ENCODE assay signal across 4 cellular contexts in the genomic region with DNA sequence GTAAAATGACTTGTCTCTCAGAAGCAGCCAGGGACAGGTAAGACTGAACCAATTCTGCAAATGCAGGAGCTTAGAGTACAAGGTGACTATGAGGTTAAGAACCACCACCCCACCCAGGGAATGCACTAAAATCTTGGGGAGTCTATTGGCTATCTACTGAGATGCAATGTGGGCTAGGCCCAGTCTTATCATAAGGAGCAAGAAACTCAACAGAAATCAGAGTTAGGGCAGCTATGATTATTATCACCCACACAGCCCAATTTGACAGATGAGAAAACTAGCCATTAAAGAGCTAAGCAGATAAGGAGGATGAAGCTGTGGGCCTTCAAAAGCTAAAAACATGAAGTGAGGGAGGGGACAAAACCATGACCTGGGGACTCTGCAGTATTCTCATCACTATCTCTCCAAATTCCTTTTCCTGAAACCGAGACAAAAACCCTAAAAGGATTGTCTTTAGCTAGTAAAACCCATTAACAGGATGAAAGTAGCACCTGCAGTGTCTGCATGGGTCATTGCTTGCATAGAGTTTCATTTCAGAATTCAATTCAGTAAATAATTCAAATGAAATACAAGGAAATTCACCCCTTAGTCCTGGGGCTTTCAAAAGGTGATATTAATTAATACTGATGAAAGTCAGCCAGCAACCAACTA.
"Had no signal": no experiment of that assay in that cellular context is flagged by ENCODE, and none has a peak within 500 bp of the region (broad histone marks: within the 10 kb centered on the region; RNA-seq: fewer than 3 reads in every experiment).

No MANE protein-coding gene starts in this region.

- H3K4me3 ChIP-seq: GM23338 had no signal

- H3K4me2 ChIP-seq: GM23338 had no signal

- ATAC-seq: GM23338 had no signal

- H3K4me1 Mint-ChIP-seq: GM23338, H9 had no signal

- H3K27ac Mint-ChIP-seq: GM23338, H9 had no signal

- H2AFZ ChIP-seq: GM23338 had no signal

- DNase-seq: H9, HCEC 1CT, IMR-90 had no signal

- H3K9me3 Mint-ChIP-seq: GM23338, H9 had no signal

- H3K4me3 Mint-ChIP-seq: GM23338, H9 had no signal
